Comparison of ENCODE assay signal across 2 cellular contexts in genomic region chr13:33224191-33224590, GRCh38.
TF ChIP-seq lines count a peak whose summit lies in the region.

No MANE protein-coding gene starts in this region.

TF ChIP-seq in HepG2, 621 proteins besides CTCF, POLR2A, EP300 and RAD21:
- TF ChIP-seq CBFB (CRISPR knock-in tag; IDR thresholded peaks at IDR 0.05) = no peak
- peak; percentile 99 for TF ChIP-seq ZNF12 (CRISPR knock-in tag; IDR thresholded peaks at IDR 0.05)

TF ChIP-seq in K562, 482 proteins besides CTCF, POLR2A, EP300 and RAD21:
- TF ChIP-seq ZNF224 (CRISPR knock-in tag; IDR thresholded peaks at IDR 0.05) (no peak), ZNF12 (CRISPR knock-in tag; IDR thresholded peaks at IDR 0.05) (peak; percentile 94), BRCA1 (IDR thresholded peaks at IDR 0.05) (no peak), BRCA1 (CRISPR knock-in tag; IDR thresholded peaks at IDR 0.05) (no peak), NFIC (IDR thresholded peaks at IDR 0.05) (no peak), RBM25 (IDR thresholded peaks at IDR 0.05; ENCODE audit: low read depth, low read length, severe bottlenecking) (peak; percentile 26)
